15 cellular contexts compared by ENCODE assay signal in the genomic region with DNA sequence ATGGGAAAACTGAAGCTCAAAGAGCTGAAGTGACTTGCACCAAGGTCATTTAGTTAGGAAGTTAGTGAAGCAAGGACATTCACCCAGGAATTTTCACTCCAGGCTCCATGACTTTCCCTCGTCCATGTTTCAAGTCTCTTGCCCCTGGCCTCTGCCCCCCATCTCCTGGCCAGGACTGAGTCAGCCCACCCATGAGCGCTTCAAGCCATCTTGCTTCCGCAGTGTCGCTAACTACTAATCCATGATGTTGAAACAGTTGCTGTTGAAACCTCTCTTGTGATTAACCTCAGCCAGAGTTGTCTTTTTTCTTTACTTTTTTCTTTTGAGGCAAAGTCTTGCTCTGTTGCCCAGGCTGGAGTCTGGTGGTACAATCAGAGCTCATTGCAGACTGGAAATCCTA. TPM values are rescaled to one million over a fixed set of nuclear protein-coding genes. Genes with fewer than 3 reads are reported as not detected.
DNase-seq lines count a peak whose midpoint lies in the region; ATAC-seq lines count a peak whose summit lies in the region.
"Had no signal": no experiment of that assay in that cellular context is flagged by ENCODE, and none has a peak within 500 bp of the region (broad histone marks: within the 10 kb centered on the region; RNA-seq: fewer than 3 reads in every experiment).

No MANE protein-coding gene starts in this region.

- intact Hi-C loops in activated naive CD4-positive, alpha-beta T cell treated with anti-CD3 and anti-CD28 coated beads for 36 hours (cut with micrococcal nuclease): loop anchor here (10.0 kb wide), 1 partner anchor 645 kb away; a partner anchor contains a TSS
- intact Hi-C loops in activated T-helper 1 cell treated with anti-CD3 and anti-CD28 coated beads, Interleukin-12 subunit alpha, Interleukin-12 subunit beta, Interleukin-2, Interleukin-4 antibody, amounts not matched to agents 30 ng/mL and 10 ng/mL and 1 ng/mL, durations not matched to agents 14 hours and 24 hours and 36 hours (cut with micrococcal nuclease): loop anchor here (10.0 kb wide), 3 partner anchors 405 to 1775 kb away; a partner anchor contains a TSS

- H3K9me3 Mint-ChIP-seq in activated naive CD4-positive, alpha-beta T cell treated with anti-CD3 and anti-CD28 coated beads for 36 hours: no peaks in the 10 kb centered on the region
- no peaks in the 10 kb centered on the region for H3K9me3 Mint-ChIP-seq in activated T-helper 1 cell treated with anti-CD3 and anti-CD28 coated beads, Interleukin-12 subunit alpha, Interleukin-12 subunit beta, Interleukin-2, Interleukin-4 antibody, amounts not matched to agents 30 ng/mL and 10 ng/mL and 1 ng/mL, durations not matched to agents 14 hours and 24 hours and 36 hours
- H3K9me3 Mint-ChIP-seq: activated B cell treated with CpG ODN at 0.5 μM for 24 hours, mesothelial cell of epicardium had no signal

- no peak for ATAC-seq in HG02642 (IDR thresholded peaks at IDR 0.05; ENCODE audit: poor library complexity, unreplicated experiment)

- no peak overlapping the region for H3K4me3 Mint-ChIP-seq in activated naive CD4-positive, alpha-beta T cell treated with anti-CD3 and anti-CD28 coated beads for 36 hours
- no peak overlapping the region for H3K4me3 Mint-ChIP-seq in activated T-helper 1 cell treated with anti-CD3 and anti-CD28 coated beads, Interleukin-12 subunit alpha, Interleukin-12 subunit beta, Interleukin-2, Interleukin-4 antibody, amounts not matched to agents 30 ng/mL and 10 ng/mL and 1 ng/mL, durations not matched to agents 14 hours and 24 hours and 36 hours
- H3K4me3 Mint-ChIP-seq: activated B cell treated with CpG ODN at 0.5 μM for 24 hours, mesothelial cell of epicardium had no signal

- peaks cover 19% of the 10 kb centered on the region for H3K36me3 Mint-ChIP-seq in activated naive CD4-positive, alpha-beta T cell treated with anti-CD3 and anti-CD28 coated beads for 36 hours (ENCODE audit: low read depth)
- peaks cover 17% of the 10 kb centered on the region for H3K36me3 Mint-ChIP-seq in activated T-helper 1 cell treated with anti-CD3 and anti-CD28 coated beads, Interleukin-12 subunit alpha, Interleukin-12 subunit beta, Interleukin-2, Interleukin-4 antibody, amounts not matched to agents 30 ng/mL and 10 ng/mL and 1 ng/mL, durations not matched to agents 14 hours and 24 hours and 36 hours (ENCODE audit: low read depth)
- H3K36me3 Mint-ChIP-seq: mesothelial cell of epicardium had no signal

- no peak for DNase-seq in activated naive CD4-positive, alpha-beta T cell treated with anti-CD3 and anti-CD28 coated beads for 36 hours
- DNase-seq in activated naive CD4-positive, alpha-beta T cell (lab: John Stamatoyannopoulos, UW): no peak
- no peak for DNase-seq in activated T-helper 1 cell treated with anti-CD3 and anti-CD28 coated beads, Interleukin-12 subunit alpha, Interleukin-12 subunit beta, Interleukin-2, Interleukin-4 antibody, amounts not matched to agents 30 ng/mL and 10 ng/mL and 1 ng/mL, durations not matched to agents 14 hours and 24 hours and 36 hours (ENCODE audit: low spot score)
- DNase-seq in iris pigment epithelial cell (ENCODE audit: low read depth) (peak; percentile 56), substantia nigra (lab: John Stamatoyannopoulos, UW) (no peak), GM19238 (ENCODE audit: insufficient read length, low spot score) (no peak)
- no peak for DNase-seq in activated CD4-positive, CD25-positive, alpha-beta regulatory T cell treated with anti-CD3 and anti-CD28 coated beads, Interleukin-2, amount 50 U/mL, for 72 hours
- DNase-seq: activated B cell treated with CpG ODN at 0.5 μM for 24 hours, DMS153, NCI-H1417, NCI-H345, pancreas, SK-N-SH had no signal

- H3K27ac ChIP-seq in substantia nigra (ENCODE audit: low read depth, low read length, poor library complexity, severe bottlenecking): peak overlapping the region; percentile 64

- H3K27ac Mint-ChIP-seq in activated naive CD4-positive, alpha-beta T cell treated with anti-CD3 and anti-CD28 coated beads for 36 hours: peak overlapping the region; percentile 62
- peak overlapping the region; percentile 35 for H3K27ac Mint-ChIP-seq in activated T-helper 1 cell treated with anti-CD3 and anti-CD28 coated beads, Interleukin-12 subunit alpha, Interleukin-12 subunit beta, Interleukin-2, Interleukin-4 antibody, amounts not matched to agents 30 ng/mL and 10 ng/mL and 1 ng/mL, durations not matched to agents 14 hours and 24 hours and 36 hours
- H3K27ac Mint-ChIP-seq: activated B cell treated with CpG ODN at 0.5 μM for 24 hours, mesothelial cell of epicardium had no signal

- H3K4me1 Mint-ChIP-seq in activated naive CD4-positive, alpha-beta T cell treated with anti-CD3 and anti-CD28 coated beads for 36 hours (ENCODE audit: low read depth): peaks cover 73% of the 10 kb centered on the region
- peaks cover 56% of the 10 kb centered on the region for H3K4me1 Mint-ChIP-seq in activated T-helper 1 cell treated with anti-CD3 and anti-CD28 coated beads, Interleukin-12 subunit alpha, Interleukin-12 subunit beta, Interleukin-2, Interleukin-4 antibody, amounts not matched to agents 30 ng/mL and 10 ng/mL and 1 ng/mL, durations not matched to agents 14 hours and 24 hours and 36 hours (ENCODE audit: low read depth)

- CTCF ChIA-PET in activated naive CD4-positive, alpha-beta T cell treated with anti-CD3 and anti-CD28 coated beads for 36 hours (lab: Charles Lee): interaction anchor here (0.7 kb wide), 1 partner anchor 132 kb away, joined by 5 read pairs; no protein-coding TSS in a partner anchor

- H3K27me3 Mint-ChIP-seq in activated naive CD4-positive, alpha-beta T cell treated with anti-CD3 and anti-CD28 coated beads for 36 hours (ENCODE audit: low read depth): no peaks in the 10 kb centered on the region
- no peaks in the 10 kb centered on the region for H3K27me3 Mint-ChIP-seq in activated T-helper 1 cell treated with anti-CD3 and anti-CD28 coated beads, Interleukin-12 subunit alpha, Interleukin-12 subunit beta, Interleukin-2, Interleukin-4 antibody, amounts not matched to agents 30 ng/mL and 10 ng/mL and 1 ng/mL, durations not matched to agents 14 hours and 24 hours and 36 hours (ENCODE audit: insufficient read depth)
- H3K27me3 Mint-ChIP-seq: activated B cell treated with CpG ODN at 0.5 μM for 24 hours had no signal

RNA-seq across cellular contexts. Expression of a gene that starts 29.7 kb away (rescaled TPM):
- total RNA-seq in activated naive CD4-positive, alpha-beta T cell treated with anti-CD3 and anti-CD28 coated beads for 36 hours: not detected
- total RNA-seq in activated T-helper 1 cell treated with anti-CD3 and anti-CD28 coated beads, Interleukin-12 subunit alpha, Interleukin-12 subunit beta, Interleukin-2, Interleukin-4 antibody, amounts not matched to agents 30 ng/mL and 10 ng/mL and 1 ng/mL, durations not matched to agents 14 hours and 24 hours and 36 hours: not detected in 2 replicates
- total RNA-seq: activated B cell treated with CpG ODN at 0.5 μM for 24 hours, mesothelial cell of epicardium had no signal
